ENCODE assay signal across 8 cellular contexts in genomic region chr2:199458017-199458805, GRCh38. TPM values are rescaled to one million over a fixed set of nuclear protein-coding genes. Genes with fewer than 3 reads are reported as not detected.
A peak's percentile ranks its signal among the peaks of the same experiment; 100 is the strongest.
DNase-seq lines count a peak whose midpoint lies in the region; ATAC-seq lines count a peak whose summit lies in the region.

No MANE protein-coding gene starts in this region.

- peaks cover 96% of the 10 kb centered on the region for H3K27me3 ChIP-seq in BLaER1
- peaks cover 47% of the 10 kb centered on the region for H3K27me3 ChIP-seq in HUES6 (ENCODE audit: control insufficient read depth, insufficient read depth, low read length)

- H4K20me1 ChIP-seq in BLaER1 = peaks cover 78% of the 10 kb centered on the region

- H3K9ac ChIP-seq in BLaER1 (no peak overlapping the region), HUES6 (ENCODE audit: low read length) (peak overlapping the region; percentile 90)

- H3K36me3 Mint-ChIP-seq in T-helper 1 cell treated with Interleukin-12 subunit alpha and Interleukin-12 subunit beta and Interleukin-4 antibody, amounts not matched to agents 30 μg/mL and 1 μg/mL, for 36 hours (ENCODE audit: low read depth) = peaks cover 11% of the 10 kb centered on the region
- H3K36me3 Mint-ChIP-seq in naive thymus-derived CD8-positive, alpha-beta T cell = peaks cover 4 to 7% (median 5%) of the 10 kb centered on the region in 3 donors

- peaks cover 73% of the 10 kb centered on the region for H3K27me3 Mint-ChIP-seq in T-helper 1 cell treated with Interleukin-12 subunit alpha and Interleukin-12 subunit beta and Interleukin-4 antibody, amounts not matched to agents 30 μg/mL and 1 μg/mL, for 36 hours (ENCODE audit: low read depth)
- H3K27me3 Mint-ChIP-seq in naive thymus-derived CD8-positive, alpha-beta T cell = peaks cover 31 to 68% (median 49%) of the 10 kb centered on the region in 5 donors

- H3K9me3 Mint-ChIP-seq in T-helper 1 cell treated with Interleukin-12 subunit alpha and Interleukin-12 subunit beta and Interleukin-4 antibody, amounts not matched to agents 30 μg/mL and 1 μg/mL, for 36 hours = no peaks in the 10 kb centered on the region
- H3K9me3 Mint-ChIP-seq in naive thymus-derived CD8-positive, alpha-beta T cell = peaks cover 0 to 19% (median 9%) of the 10 kb centered on the region in 9 donors

- no peak overlapping the region for H3K27ac ChIP-seq in BLaER1
- no peak overlapping the region; the same call in 1 of the 2 replicates for H3K27ac ChIP-seq in HUES6 (ENCODE audit: low read depth, low read length)
- peak overlapping the region; percentile 93 for H3K27ac ChIP-seq in epithelial cell of prostate

- ATAC-seq in GM19023 (IDR thresholded peaks at IDR 0.05; ENCODE audit: unreplicated experiment) (peak; percentile 13), GM19328 (IDR thresholded peaks at IDR 0.05; ENCODE audit: unreplicated experiment) (no peak)
- peak; percentile 48 to 50 for ATAC-seq in naive thymus-derived CD8-positive, alpha-beta T cell

- H3K27ac Mint-ChIP-seq in T-helper 1 cell treated with Interleukin-12 subunit alpha and Interleukin-12 subunit beta and Interleukin-4 antibody, amounts not matched to agents 30 μg/mL and 1 μg/mL, for 36 hours = no peak overlapping the region
- H3K27ac Mint-ChIP-seq in naive thymus-derived CD8-positive, alpha-beta T cell = peak overlapping the region in 1 of 10 donors; percentile 91

- no peaks in the 10 kb centered on the region for H3K36me3 ChIP-seq in BLaER1
- no peaks in the 10 kb centered on the region for H3K36me3 ChIP-seq in HUES6 (ENCODE audit: control insufficient read depth, insufficient read depth, low read length)

- H3K4me3 ChIP-seq in BLaER1 (peak overlapping the region; percentile 79), HUES6 (ENCODE audit: low read depth, low read length) (peak overlapping the region; percentile 93)

- POLR2A ChIA-PET in naive thymus-derived CD8-positive, alpha-beta T cell (lab: Charles Lee) = no interaction called here

- H3K4me3 Mint-ChIP-seq in T-helper 1 cell treated with Interleukin-12 subunit alpha and Interleukin-12 subunit beta and Interleukin-4 antibody, amounts not matched to agents 30 μg/mL and 1 μg/mL, for 36 hours = peak overlapping the region; percentile 54
- H3K4me3 Mint-ChIP-seq in naive thymus-derived CD8-positive, alpha-beta T cell = peak overlapping the region; percentile 66 to 96 (median 82)

- H3K4me2 ChIP-seq in BLaER1 = peak overlapping the region; percentile 99

- DNase-seq in epithelial cell of prostate (ENCODE audit: low read depth, low spot score) (no peak), hepatic stellate cell (ENCODE audit: low spot score) (no peak)
- peak in 2 of 10 donors; percentile 37 to 40 for DNase-seq in naive thymus-derived CD8-positive, alpha-beta T cell

- H3K9me3 ChIP-seq in BLaER1 (peaks cover 8% of the 10 kb centered on the region; the same call in 1 of the 2 replicates), HUES6 (ENCODE audit: control insufficient read depth, insufficient read depth, low read depth, low read length) (no peaks in the 10 kb centered on the region)

- H3K4me1 ChIP-seq in BLaER1 = peaks cover 22% of the 10 kb centered on the region
- H3K4me1 ChIP-seq in HUES6 (ENCODE audit: control insufficient read depth, insufficient read depth, low read length) = peaks cover 11% of the 10 kb centered on the region

- H3K4me1 Mint-ChIP-seq in T-helper 1 cell treated with Interleukin-12 subunit alpha and Interleukin-12 subunit beta and Interleukin-4 antibody, amounts not matched to agents 30 μg/mL and 1 μg/mL, for 36 hours (ENCODE audit: low read depth) = peaks cover 12% of the 10 kb centered on the region
- H3K4me1 Mint-ChIP-seq in naive thymus-derived CD8-positive, alpha-beta T cell = peaks cover 11 to 36% (median 31%) of the 10 kb centered on the region in 4 donors

RNA-seq across cellular contexts. Expression of gene SATB2, which starts 0.5 kb away (rescaled TPM):
- under 1 TPM; 0.49 to 0.74 TPM for total RNA-seq in naive thymus-derived CD8-positive, alpha-beta T cell
- under 1 TPM in 2 of 3 donors, not detected in 1; 0.02 to 0.43 TPM for polyA plus RNA-seq in naive thymus-derived CD8-positive, alpha-beta T cell
